In the genomic region with DNA sequence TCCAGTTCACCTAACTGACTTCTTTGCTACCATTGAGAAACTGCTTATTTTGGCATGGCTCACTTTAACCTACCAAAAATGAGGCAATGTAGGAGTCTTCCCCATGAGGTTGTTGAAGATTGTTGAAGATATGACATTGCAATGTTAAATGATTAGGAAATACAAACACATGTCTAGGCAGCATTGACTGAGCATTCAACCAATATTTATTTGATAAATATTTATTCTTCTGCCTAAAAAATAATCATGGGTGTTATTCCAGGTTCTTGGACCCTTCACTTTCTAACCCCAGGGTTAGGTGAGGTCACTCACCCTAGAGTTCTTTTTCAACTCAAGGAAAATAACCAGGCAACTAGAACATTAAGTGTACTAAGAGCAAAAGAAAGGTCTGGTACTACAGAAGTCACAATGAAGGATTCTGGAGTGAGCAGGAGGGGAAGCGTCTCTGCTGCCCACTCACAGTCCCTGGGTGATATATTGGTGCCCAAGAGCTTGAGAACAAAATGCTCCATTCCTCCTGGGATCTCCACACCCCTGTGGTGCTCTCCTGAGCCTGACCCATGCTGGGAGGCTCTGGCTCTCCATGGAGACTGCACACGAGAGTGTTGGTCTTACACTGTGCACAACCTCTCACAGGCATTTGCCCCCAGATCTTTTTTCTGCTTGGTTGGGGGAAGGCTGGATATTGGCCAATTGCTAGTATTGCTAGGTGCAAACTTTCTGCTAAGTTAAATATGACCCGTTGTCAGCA, we compare ENCODE assay signal across 16 cellular contexts.
A peak's percentile ranks its signal among the peaks of the same experiment; 100 is the strongest.
DNase-seq lines count a peak whose midpoint lies in the region; ATAC-seq, FAIRE-seq and TF ChIP-seq lines count a peak whose summit lies in the region.
"Had no signal": no experiment of that assay in that cellular context is flagged by ENCODE, and none has a peak within 500 bp of the region (broad histone marks: within the 10 kb centered on the region; RNA-seq: fewer than 3 reads in every experiment).

No MANE protein-coding gene starts in this region.

- intact Hi-C loops in K562 (cut with micrococcal nuclease) (no loop called here), thyroid gland (cut with DNase I) (no loop called here)

- TF ChIP-seq RAD21 in K562 (CRISPR knock-in tag; conservative IDR thresholded peaks at IDR 0.05 in 1 of 2, IDR thresholded peaks at IDR 0.05 in 1 of 2): no peak

- FAIRE-seq in GM12891 (lab: Jason Lieb, UNC) (peak; percentile 41), K562 (lab: Jason Lieb, UNC) (no peak)
- FAIRE-seq: D721Med had no signal

- H2AFZ ChIP-seq in K562 (ENCODE audit: low read depth, low read length): no peak overlapping the region

- no peak overlapping the region for H3K4me3 Mint-ChIP-seq in mesothelial cell of epicardium
- H3K4me3 Mint-ChIP-seq: CD4-positive, alpha-beta T cell; H9 had no signal

- POLR2A ChIA-PET in K562 (lab: Yijun Ruan, JAX): no interaction called here

- TF ChIP-seq CTCF in K562 (IDR thresholded peaks at IDR 0.05 in 2 of 3, conservative IDR thresholded peaks at IDR 0.05 in 1 of 3; ENCODE audit: insufficient read depth in 2 of 3, low read depth in 1 of 3, low read length in 3 of 3): no peak
- no peak for TF ChIP-seq CTCF in thyroid gland (IDR thresholded peaks at IDR 0.05)
- TF ChIP-seq CTCF in mesothelial cell of epicardium (IDR thresholded peaks at IDR 0.05; ENCODE audit: unreplicated experiment): no peak

- no peaks in the 10 kb centered on the region for H3K36me3 Mint-ChIP-seq in mesothelial cell of epicardium

- no peaks in the 10 kb centered on the region for H3K9me3 ChIP-seq in K562 (replicated peaks; ENCODE audit: control insufficient read depth, insufficient read depth, low read depth, low read length)
- no peaks in the 10 kb centered on the region for H3K9me3 ChIP-seq in thyroid gland
- H3K9me3 ChIP-seq: BE2C, Caco-2 had no signal

- in situ Hi-C loops in K562 (cut with MboI): no loop called here

- TF ChIP-seq POLR2A in GM12891 (IDR thresholded peaks at IDR 0.05; ENCODE audit: low read depth, low read length) (no peak), K562 (conservative IDR thresholded peaks at IDR 0.05) (no peak), thyroid gland (IDR thresholded peaks at IDR 0.05) (no peak)

- no peaks in the 10 kb centered on the region for H3K9me3 Mint-ChIP-seq in mesothelial cell of epicardium
- H3K9me3 Mint-ChIP-seq: CD4-positive, alpha-beta T cell; H9 had no signal

- H4K20me1 ChIP-seq in K562 (replicated peaks; ENCODE audit: control insufficient read depth, insufficient read depth, low read length): no peaks in the 10 kb centered on the region

- no peaks in the 10 kb centered on the region for H3K79me2 ChIP-seq in K562 (ENCODE audit: control insufficient read depth, insufficient read depth, low read length)

- H3K27ac Mint-ChIP-seq in mesothelial cell of epicardium: no peak overlapping the region
- H3K27ac Mint-ChIP-seq: CD4-positive, alpha-beta T cell; H9 had no signal

- no peaks in the 10 kb centered on the region for H3K9me1 ChIP-seq in K562 (ENCODE audit: control insufficient read depth, insufficient read depth, low read length)

- H3K27me3 ChIP-seq in K562 (ENCODE audit: control insufficient read depth in 2 of 2, insufficient read depth in 2 of 2, low read length in 2 of 2): no peaks in the 10 kb centered on the region
- peaks cover 1% of the 10 kb centered on the region for H3K27me3 ChIP-seq in thyroid gland
- H3K27me3 ChIP-seq: BE2C had no signal

- ATAC-seq in K562: peak; percentile 41
- no peak for ATAC-seq in HG03432 (IDR thresholded peaks at IDR 0.05; ENCODE audit: unreplicated experiment)

- H3K4me1 ChIP-seq in K562 (replicated peaks in 1 of 2; ENCODE audit: control insufficient read depth in 2 of 2, insufficient read depth in 2 of 2, low read length in 2 of 2) (no peaks in the 10 kb centered on the region), thyroid gland (no peaks in the 10 kb centered on the region)
- H3K4me1 ChIP-seq: Caco-2 had no signal

- TF ChIP-seq EP300 in K562 (IDR thresholded peaks at IDR 0.05; ENCODE audit: low read length): no peak

- no peak overlapping the region for H3K4me3 ChIP-seq in K562
- no peak overlapping the region for H3K4me3 ChIP-seq in thyroid gland (replicated peaks in 1 of 3)

- peaks cover 19% of the 10 kb centered on the region for H3K4me1 Mint-ChIP-seq in mesothelial cell of epicardium

- CTCF ChIA-PET in K562 (lab: Yijun Ruan, JAX; ENCODE audit: low intra/inter-chr PET ratio): no interaction called here

- no peak overlapping the region for H3K4me2 ChIP-seq in K562 (ENCODE audit: insufficient read depth, low read length)

- H3K27me3 Mint-ChIP-seq in mesothelial cell of epicardium (ENCODE audit: low read depth): peaks cover 34% of the 10 kb centered on the region

- no peak overlapping the region for H3K9ac ChIP-seq in K562 (ENCODE audit: insufficient read depth in 1 of 2, low read depth in 2 of 2, low read length in 2 of 2)

- no TSS peak for BruUV-seq in K562 (replicated peaks; lab: Mats Ljungman, UMichigan)

- 14% methylated on average over 3 of the region's 3 CpGs for WGBS in K562 (ENCODE audit: insufficient coverage, low coverage, missing lambda C conversion rate)
- WGBS in thyroid gland, 2 donors: 25 to 38% methylated on average over 3 of the region's 3 CpGs

- H3K36me3 ChIP-seq in K562 (ENCODE audit: control insufficient read depth, insufficient read depth, low read length): no peaks in the 10 kb centered on the region
- H3K36me3 ChIP-seq in thyroid gland: no peaks in the 10 kb centered on the region
- H3K36me3 ChIP-seq: BE2C had no signal

- DNase-seq in NCI-H345 (lab: John Stamatoyannopoulos, UW) (peak; percentile 5), NCI-H345 treated with DMSO at 0.1 percent for 48 hours (lab: John Stamatoyannopoulos, UW; ENCODE audit: unreplicated experiment) (no peak), GM12891 (ENCODE audit: insufficient read length, low spot score) (no peak), K562 (ENCODE audit: extremely low read depth in 1 of 4, low spot score in 3 of 4) (no peak), thyroid gland (peak; percentile 1 to 45), mesothelial cell of epicardium (ENCODE audit: low spot score in 2 of 2, unreplicated experiment in 2 of 2) (no peak)
- DNase-seq: BE2C; C1 segment of cervical spinal cord; Caco-2; CD4-positive, alpha-beta T cell; DMS79 treated with DMSO at 0.1 percent for 48 hours; GF-D8; GOT3; H9 had no signal

- H3K27ac ChIP-seq in K562 (ENCODE audit: extremely low read depth, low read depth, low read length) (no peak overlapping the region), thyroid gland (no peak overlapping the region)

TF ChIP-seq in GM12891, 5 proteins besides CTCF, POLR2A, EP300 and RAD21:
- TF ChIP-seq PAX5 (IDR thresholded peaks at IDR 0.05; ENCODE audit: insufficient read depth, low read length, severe bottlenecking) (no peak), TAF1 (IDR thresholded peaks at IDR 0.05; ENCODE audit: low read depth, low read length) (no peak), SPI1 (IDR thresholded peaks at IDR 0.05; ENCODE audit: low read depth, low read length) (no peak), POLR2AphosphoS5 (IDR thresholded peaks at IDR 0.05; ENCODE audit: low read depth, low read length) (no peak), POU2F2 (IDR thresholded peaks at IDR 0.05; ENCODE audit: low read depth, low read length) (no peak)

TF ChIP-seq in K562, 482 proteins besides CTCF, POLR2A, EP300 and RAD21:
- TF ChIP-seq CEBPB (tag; IDR thresholded peaks at IDR 0.05): peak; percentile 47; the same call in 1 of the 2 replicates
- TF ChIP-seq NFXL1 (CRISPR knock-in tag; IDR thresholded peaks at IDR 0.05): no peak
TF ChIP-seq in K562: peak in this region for 1.

Comparison
In these comparisons a context has a peak if more than half of its experiments do, and no peak if none do; other contexts are left out.
1. DNase-seq: peak in NCI-H345 (single experiment) and thyroid gland (2 of 2); none in NCI-H345 treated with DMSO at 0.1 percent for 48 hours (single experiment), GM12891 (single experiment), K562 (0 of 4) and mesothelial cell of epicardium (0 of 2).